ENCODE assay signal across 10 cellular contexts in the genomic region with DNA sequence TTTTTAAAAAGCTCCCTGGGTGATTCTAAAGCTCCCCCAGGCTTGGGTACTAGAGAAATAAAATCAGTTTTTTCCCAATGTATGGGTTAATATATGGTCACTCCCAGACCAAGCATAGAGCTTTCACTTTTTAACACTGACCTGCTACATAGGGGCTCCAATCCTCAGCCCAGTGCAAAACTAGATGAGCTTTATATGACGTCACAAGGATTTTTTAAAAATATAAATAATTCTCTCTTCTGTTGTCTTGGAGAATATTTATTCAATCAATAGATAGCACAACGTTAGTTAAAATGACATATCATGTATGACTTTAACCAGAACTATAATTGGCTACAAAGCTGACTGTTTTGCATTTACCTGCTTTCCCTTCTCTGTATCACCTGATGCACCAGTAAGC.
"Had no signal": no experiment of that assay in that cellular context is flagged by ENCODE, and none has a peak within 500 bp of the region (broad histone marks: within the 10 kb centered on the region; RNA-seq: fewer than 3 reads in every experiment).

No MANE protein-coding gene starts in this region.

- DNase-seq: GM23248, GOT3, H7, HFFc6, IMR-90, KG1 had no signal

- H2AFZ ChIP-seq: GM23248 had no signal

- H3K4me3 Mint-ChIP-seq: HFFc6 had no signal

- H3K4me3 ChIP-seq: GM23248, HAP-1, K562 had no signal

- FAIRE-seq: K562 had no signal

- H3K9me3 Mint-ChIP-seq: HFFc6 had no signal

- ATAC-seq: HCT116, K562 had no signal

- H3K9me3 ChIP-seq: HAP-1 had no signal

- H3K9ac ChIP-seq: GM23248 had no signal

- H3K27ac ChIP-seq: GM23248, HL-60 had no signal

- H3K36me3 ChIP-seq: HAP-1 had no signal

- H3K27ac Mint-ChIP-seq: HFFc6 had no signal
